ENCODE assay signal across 11 cellular contexts in genomic region chr6:68777956-68778355, GRCh38.
A peak's percentile ranks its signal among the peaks of the same experiment; 100 is the strongest.
DNase-seq lines count a peak whose midpoint lies in the region; ATAC-seq and TF ChIP-seq lines count a peak whose summit lies in the region.
"Had no signal": no experiment of that assay in that cellular context is flagged by ENCODE, and none has a peak within 500 bp of the region (broad histone marks: within the 10 kb centered on the region; RNA-seq: fewer than 3 reads in every experiment).

No MANE protein-coding gene starts in this region.

- H3K27ac ChIP-seq in neural progenitor cell: no peak overlapping the region
- H3K27ac ChIP-seq: ascending aorta, neutrophil had no signal

- H3K27me3 ChIP-seq in neural progenitor cell: no peaks in the 10 kb centered on the region
- H3K27me3 ChIP-seq: ascending aorta, neutrophil had no signal

- H3K27ac Mint-ChIP-seq in neural progenitor cell: no peak overlapping the region
- H3K27ac Mint-ChIP-seq in activated CD4-positive, alpha-beta memory T cell treated with anti-CD3 and anti-CD28 coated beads for 36 hours: no peak overlapping the region
- no peak overlapping the region for H3K27ac Mint-ChIP-seq in activated T-helper 17 cell treated with anti-CD3 and anti-CD28 coated beads, Interleukin-2, amount 50 U/mL, for 72 hours
- H3K27ac Mint-ChIP-seq: activated CD8-positive, alpha-beta T cell treated with anti-CD3 and anti-CD28 coated beads for 36 hours had no signal

- H4K20me1 ChIP-seq in neural progenitor cell (ENCODE audit: low read depth): no peaks in the 10 kb centered on the region

- POLR2A ChIA-PET in activated CD4-positive, alpha-beta memory T cell treated with anti-CD3 and anti-CD28 coated beads for 36 hours (lab: Charles Lee): no interaction called here

- H3K4me3 ChIP-seq in AG10803 (ENCODE audit: low read length) (no peak overlapping the region), neural progenitor cell (no peak overlapping the region)
- H3K4me3 ChIP-seq: ascending aorta had no signal

- H3K9ac ChIP-seq in neural progenitor cell: no peak overlapping the region

- H3K79me2 ChIP-seq in neural progenitor cell (ENCODE audit: low read depth): no peaks in the 10 kb centered on the region

- ATAC-seq in HG03095 (IDR thresholded peaks at IDR 0.05; ENCODE audit: unreplicated experiment): no peak
- no peak for ATAC-seq in activated T-helper 17 cell treated with anti-CD3 and anti-CD28 coated beads, Interleukin-2, amount 50 U/mL, for 72 hours (replicated peaks)
- ATAC-seq: activated CD8-positive, alpha-beta T cell treated with anti-CD3 and anti-CD28 coated beads for 36 hours had no signal

- CTCF ChIA-PET in activated CD4-positive, alpha-beta memory T cell treated with anti-CD3 and anti-CD28 coated beads for 36 hours (lab: Charles Lee): no interaction called here

- H3K4me1 Mint-ChIP-seq in neural progenitor cell: peaks cover 8% of the 10 kb centered on the region
- H3K4me1 Mint-ChIP-seq in activated CD4-positive, alpha-beta memory T cell treated with anti-CD3 and anti-CD28 coated beads for 36 hours (ENCODE audit: low read depth): no peaks in the 10 kb centered on the region
- H3K4me1 Mint-ChIP-seq in activated T-helper 17 cell treated with anti-CD3 and anti-CD28 coated beads, Interleukin-2, amount 50 U/mL, for 72 hours: no peaks in the 10 kb centered on the region

- intact Hi-C loops in head of caudate nucleus (cut with DNase I): loop anchor here (2.0 kb wide), 1 partner anchor 143 kb away; the partner anchor contains the start of gene ADGRB3
- intact Hi-C loops in activated CD4-positive, alpha-beta memory T cell treated with anti-CD3 and anti-CD28 coated beads for 36 hours (cut with micrococcal nuclease): loop anchor here (5.0 kb wide), 1 partner anchor 141 kb away; the partner anchor contains the start of gene ADGRB3

- no peaks in the 10 kb centered on the region for H3F3A ChIP-seq in neural progenitor cell (ENCODE audit: low read depth)

- H3K36me3 ChIP-seq in neural progenitor cell: no peaks in the 10 kb centered on the region
- H3K36me3 ChIP-seq: ascending aorta, neutrophil had no signal

- peaks cover 1% of the 10 kb centered on the region for H3K36me3 Mint-ChIP-seq in neural progenitor cell
- H3K36me3 Mint-ChIP-seq in activated CD4-positive, alpha-beta memory T cell treated with anti-CD3 and anti-CD28 coated beads for 36 hours: no peaks in the 10 kb centered on the region
- no peaks in the 10 kb centered on the region for H3K36me3 Mint-ChIP-seq in activated T-helper 17 cell treated with anti-CD3 and anti-CD28 coated beads, Interleukin-2, amount 50 U/mL, for 72 hours (ENCODE audit: low read depth)

- H3K4me2 ChIP-seq in neural progenitor cell: no peak overlapping the region

- TF ChIP-seq CTCF in AG10803 (conservative IDR thresholded peaks at IDR 0.05; ENCODE audit: low read length) (no peak), neural progenitor cell (IDR thresholded peaks at IDR 0.05) (no peak)

- H3K4me3 Mint-ChIP-seq in neural progenitor cell: no peak overlapping the region
- no peak overlapping the region for H3K4me3 Mint-ChIP-seq in activated CD4-positive, alpha-beta memory T cell treated with anti-CD3 and anti-CD28 coated beads for 36 hours
- H3K4me3 Mint-ChIP-seq in activated T-helper 17 cell treated with anti-CD3 and anti-CD28 coated beads, Interleukin-2, amount 50 U/mL, for 72 hours: no peak overlapping the region
- H3K4me3 Mint-ChIP-seq: activated CD8-positive, alpha-beta T cell treated with anti-CD3 and anti-CD28 coated beads for 36 hours had no signal

- no peak overlapping the region for H2AFZ ChIP-seq in neural progenitor cell (replicated peaks)

- H3K9me3 ChIP-seq in neural progenitor cell (ENCODE audit: low read depth): no peaks in the 10 kb centered on the region
- H3K9me3 ChIP-seq: ascending aorta, neutrophil had no signal

- peak; percentile 11 for DNase-seq in AG10803 (ENCODE audit: low read depth)
- DNase-seq in NCI-H1436 (lab: John Stamatoyannopoulos, UW): peak; percentile 38
- peak; percentile 88 for DNase-seq in SK-N-DZ (ENCODE audit: low spot score)
- peak in 32 of 42 donors; percentile 23 to 79 (median 50) for DNase-seq in head of caudate nucleus
- DNase-seq in neural progenitor cell (ENCODE audit: low spot score): no peak
- DNase-seq in activated CD4-positive, alpha-beta memory T cell treated with anti-CD3 and anti-CD28 coated beads for 36 hours: no peak
- DNase-seq: activated CD8-positive, alpha-beta T cell treated with anti-CD3 and anti-CD28 coated beads for 36 hours had no signal

- no peaks in the 10 kb centered on the region for H3K4me1 ChIP-seq in neural progenitor cell
- H3K4me1 ChIP-seq: ascending aorta had no signal

- no peaks in the 10 kb centered on the region for H3K9me3 Mint-ChIP-seq in neural progenitor cell
- no peaks in the 10 kb centered on the region for H3K9me3 Mint-ChIP-seq in activated CD4-positive, alpha-beta memory T cell treated with anti-CD3 and anti-CD28 coated beads for 36 hours
- peaks cover 4% of the 10 kb centered on the region for H3K9me3 Mint-ChIP-seq in activated T-helper 17 cell treated with anti-CD3 and anti-CD28 coated beads, Interleukin-2, amount 50 U/mL, for 72 hours

- H3K27me3 Mint-ChIP-seq in neural progenitor cell (ENCODE audit: insufficient read depth, low read depth): no peaks in the 10 kb centered on the region
- H3K27me3 Mint-ChIP-seq in activated CD4-positive, alpha-beta memory T cell treated with anti-CD3 and anti-CD28 coated beads for 36 hours: no peaks in the 10 kb centered on the region
- H3K27me3 Mint-ChIP-seq in activated T-helper 17 cell treated with anti-CD3 and anti-CD28 coated beads, Interleukin-2, amount 50 U/mL, for 72 hours: no peaks in the 10 kb centered on the region
- H3K27me3 Mint-ChIP-seq: activated CD8-positive, alpha-beta T cell treated with anti-CD3 and anti-CD28 coated beads for 36 hours had no signal

Comparison
In these comparisons a context has a peak if more than half of its experiments do, and no peak if none do; other contexts are left out.
1. DNase-seq: peak in AG10803 (single experiment), NCI-H1436 (single experiment), SK-N-DZ (single experiment) and head of caudate nucleus (32 of 42); none in neural progenitor cell (single experiment) and activated CD4-positive, alpha-beta memory T cell treated with anti-CD3 and anti-CD28 coated beads for 36 hours (single experiment).